Comparison of ENCODE assay signal across 22 cellular contexts in genomic region chr2:109411648-109412325, GRCh38.
"Had no signal": no experiment of that assay in that cellular context is flagged by ENCODE, and none has a peak within 500 bp of the region (broad histone marks: within the 10 kb centered on the region; RNA-seq: fewer than 3 reads in every experiment).

No MANE protein-coding gene starts in this region.

- H3K36me3 Mint-ChIP-seq: activated naive CD8-positive, alpha-beta T cell treated with anti-CD3 and anti-CD28 coated beads, Interleukin-2, amount 10 ng/mL, durations not matched to agents 7 days and 5 days; T-cell had no signal

- ATAC-seq: activated CD8-positive, alpha-beta T cell treated with anti-CD3 and anti-CD28 coated beads for 36 hours; Panc1; Right ventricle myocardium inferior; T-cell had no signal

- H3K9me3 Mint-ChIP-seq: activated CD8-positive, alpha-beta T cell treated with anti-CD3 and anti-CD28 coated beads for 36 hours; activated naive CD8-positive, alpha-beta T cell treated with anti-CD3 and anti-CD28 coated beads, Interleukin-2, amount 10 ng/mL, durations not matched to agents 7 days and 5 days; T-cell had no signal

- DNase-seq: activated CD4-positive, CD25-positive, alpha-beta regulatory T cell; activated CD8-positive, alpha-beta memory T cell treated with anti-CD3 and anti-CD28 coated beads, Interleukin-2, amount 50 U/mL, for 4 hours; activated CD8-positive, alpha-beta T cell treated with anti-CD3 and anti-CD28 coated beads for 36 hours; activated naive CD4-positive, alpha-beta T cell treated with anti-CD3 and anti-CD28 coated beads, Interleukin-2, amount 50 U/mL, for 16 hours; activated naive CD8-positive, alpha-beta T cell treated with anti-CD3 and anti-CD28 coated beads, Interleukin-2, amount 10 ng/mL, durations not matched to agents 7 days and 5 days; adrenal gland; anterior cingulate cortex; MG63; NCI-H1105; NCI-H1436; NCI-H187; NCI-H2081; NCI-H69; NK-92 treated with Interleukin-12 subunit alpha and Interleukin-12 subunit beta, amount 100 ng/mL, for 24 hours; OCI-M1; RPMI8226; T-cell; T-helper 2 cell; T1000 had no signal

- H3K36me3 ChIP-seq: adrenal gland, MG63 had no signal

- H3K4me3 Mint-ChIP-seq: activated CD8-positive, alpha-beta T cell treated with anti-CD3 and anti-CD28 coated beads for 36 hours; activated naive CD8-positive, alpha-beta T cell treated with anti-CD3 and anti-CD28 coated beads, Interleukin-2, amount 10 ng/mL, durations not matched to agents 7 days and 5 days; T-cell had no signal

- H3K4me1 Mint-ChIP-seq: T-cell had no signal

- H3K27me3 Mint-ChIP-seq: activated CD8-positive, alpha-beta T cell treated with anti-CD3 and anti-CD28 coated beads for 36 hours; activated naive CD8-positive, alpha-beta T cell treated with anti-CD3 and anti-CD28 coated beads, Interleukin-2, amount 10 ng/mL, durations not matched to agents 7 days and 5 days; T-cell had no signal

- H3K27ac Mint-ChIP-seq: activated CD8-positive, alpha-beta T cell treated with anti-CD3 and anti-CD28 coated beads for 36 hours; activated naive CD8-positive, alpha-beta T cell treated with anti-CD3 and anti-CD28 coated beads, Interleukin-2, amount 10 ng/mL, durations not matched to agents 7 days and 5 days; T-cell had no signal

- H3K4me3 ChIP-seq: adrenal gland, MG63, SK-N-MC had no signal

- H3K27me3 ChIP-seq: adrenal gland, MG63 had no signal

- H3K4me1 ChIP-seq: adrenal gland had no signal

- H3K9me3 ChIP-seq: adrenal gland, MG63 had no signal
